ENCODE assay signal across 8 cellular contexts in genomic region chrX:81202413-81202794, GRCh38. TPM values are rescaled to one million over a fixed set of nuclear protein-coding genes. Genes with fewer than 3 reads are reported as not detected.
DNase-seq lines count a peak whose midpoint lies in the region; ATAC-seq, FAIRE-seq and TF ChIP-seq lines count a peak whose summit lies in the region.

No MANE protein-coding gene starts in this region.

- no peak for DNase-seq in A549 (ENCODE audit: low read depth in 1 of 2, low spot score in 1 of 2)
- DNase-seq in HCEC 1CT = peak; percentile 38
- no peak for DNase-seq in activated naive CD4-positive, alpha-beta T cell treated with anti-CD3 and anti-CD28 coated beads, Interleukin-2, amount 50 U/mL, for 72 hours (ENCODE audit: low spot score in 2 of 2)
- no peak for DNase-seq in right atrium auricular region (ENCODE audit: low spot score)
- DNase-seq in epidermal melanocyte (ENCODE audit: insufficient read length, low spot score) = no peak
- DNase-seq in midbrain (lab: John Stamatoyannopoulos, UW) = no peak
- no peak for DNase-seq in KBM-7

- peak overlapping the region; percentile 95 for H3K27ac Mint-ChIP-seq in activated naive CD4-positive, alpha-beta T cell treated with anti-CD3 and anti-CD28 coated beads, Interleukin-2, amount 50 U/mL, for 72 hours

- H3K4me3 ChIP-seq in A549 (peak overlapping the region; percentile 77), right atrium auricular region (peak overlapping the region; percentile 52 to 58), skeletal muscle tissue (ENCODE audit: low read length in 3 of 3) (peak overlapping the region; percentile 65 to 85 (median 76))

- H3K36me3 Mint-ChIP-seq in activated naive CD4-positive, alpha-beta T cell treated with anti-CD3 and anti-CD28 coated beads, Interleukin-2, amount 50 U/mL, for 72 hours = peaks cover 7 to 17% of the 10 kb centered on the region in 2 donors

- 2% methylated on average over 8 of the region's 8 CpGs for WGBS in A549 (ENCODE audit: missing lambda C conversion rate)

- peak; percentile 37 to 50; a peak in 4 of 6 replicates for ATAC-seq in A549
- ATAC-seq in activated naive CD4-positive, alpha-beta T cell treated with anti-CD3 and anti-CD28 coated beads, Interleukin-2, amount 50 U/mL, for 72 hours = peak; percentile 52 to 63

- H3K27me3 ChIP-seq in right atrium auricular region = no peaks in the 10 kb centered on the region
- no peaks in the 10 kb centered on the region for H3K27me3 ChIP-seq in skeletal muscle tissue (ENCODE audit: control insufficient read depth in 3 of 3, insufficient read depth in 3 of 3, low read length in 3 of 3)

- in situ Hi-C loops in KBM-7 (cut with MboI; ENCODE audit: low pct_unique_long_range_greater_than_20kb, low sequenced_read_pairs) = no loop called here

- TF ChIP-seq EP300 in A549 (IDR thresholded peaks at IDR 0.05) = no peak

- CTCF ChIA-PET in A549 (lab: Yijun Ruan, JAX) = interaction anchor here (1.3 to 1.9 kb wide), 2 partner anchors 175 to 326 kb away, joined by 4 to 5 read pairs; no protein-coding TSS in a partner anchor

- POLR2A ChIA-PET in A549 (lab: Yijun Ruan, JAX) = interaction anchor here (1.0 to 1.4 kb wide), 2 partner anchors 81 to 393 kb away, joined by 3 to 4 read pairs; partner anchors contain the start of gene BRWD3

- TF ChIP-seq POLR2A in A549 (IDR thresholded peaks at IDR 0.05; ENCODE audit: low read length) = no peak

- TF ChIP-seq RAD21 in A549 (conservative IDR thresholded peaks at IDR 0.05 in 1 of 2, IDR thresholded peaks at IDR 0.05 in 1 of 2) = no peak

- peak overlapping the region; percentile 28 to 81 (median 75) for H3K9ac ChIP-seq in skeletal muscle tissue (ENCODE audit: low read depth in 1 of 3, low read length in 3 of 3)

- H3K9me3 ChIP-seq in A549 (no peaks in the 10 kb centered on the region), right atrium auricular region (no peaks in the 10 kb centered on the region), skeletal muscle tissue (ENCODE audit: control insufficient read depth in 3 of 3, low read length in 3 of 3) (no peaks in the 10 kb centered on the region)

- no peak for FAIRE-seq in A549 (lab: Jason Lieb, UNC)

- TF ChIP-seq CTCF in A549 (IDR thresholded peaks at IDR 0.05) = no peak
- TF ChIP-seq CTCF in right atrium auricular region (IDR thresholded peaks at IDR 0.05) = no peak

- peak overlapping the region; percentile 86 for H3K4me2 ChIP-seq in A549

- H3K9me3 Mint-ChIP-seq in activated naive CD4-positive, alpha-beta T cell treated with anti-CD3 and anti-CD28 coated beads, Interleukin-2, amount 50 U/mL, for 72 hours = no peaks in the 10 kb centered on the region

- H3K4me1 ChIP-seq in A549 (peaks cover 12% of the 10 kb centered on the region; the same call in 1 of the 3 replicates), right atrium auricular region (no peaks in the 10 kb centered on the region), skeletal muscle tissue (ENCODE audit: control insufficient read depth in 3 of 3, insufficient read depth in 3 of 3, low read length in 3 of 3) (peaks cover 0 to 2% (median 0%) of the 10 kb centered on the region in 3 donors)

- H3K36me3 ChIP-seq in right atrium auricular region (no peaks in the 10 kb centered on the region), skeletal muscle tissue (ENCODE audit: control insufficient read depth in 3 of 3, insufficient read depth in 3 of 3, low read length in 3 of 3) (no peaks in the 10 kb centered on the region)

- H3K27ac ChIP-seq in A549 = peak overlapping the region; percentile 76 to 88
- H3K27ac ChIP-seq in right atrium auricular region = peak overlapping the region; percentile 64 to 78
- H3K27ac ChIP-seq in skeletal muscle tissue (ENCODE audit: low read depth, low read length) = peak overlapping the region; percentile 67

TF ChIP-seq in A549, 52 proteins besides CTCF, POLR2A, EP300 and RAD21:
- no peak for TF ChIP-seq EHF (CRISPR knock-in tag; IDR thresholded peaks at IDR 0.05)
- no peak for TF ChIP-seq ATOH8 (CRISPR knock-in tag; IDR thresholded peaks at IDR 0.05; ENCODE audit: low read depth)
- TF ChIP-seq RARB (CRISPR knock-in tag; IDR thresholded peaks at IDR 0.05) = no peak
- TF ChIP-seq CHD4 (IDR thresholded peaks at IDR 0.05; ENCODE audit: borderline replicate concordance) = no peak
- no peak for TF ChIP-seq NFE2L2 (conservative IDR thresholded peaks at IDR 0.05; ENCODE audit: low read length)
- no peak for TF ChIP-seq TP53 (CRISPR knock-in tag; IDR thresholded peaks at IDR 0.05)

RNA-seq across cellular contexts. Expression of gene SH3BGRL, which starts 0.5 kb away (rescaled TPM):
- polyA plus RNA-seq in A549 (2011; rRNA removed) = 96.7 and 110 TPM in 2 replicates
- polyA plus RNA-seq in A549 (2012; cell fraction: cytosol; rRNA removed) = 29.3 and 30.8 TPM in 2 replicates
- polyA plus RNA-seq in A549 (2012; cell fraction: nucleus; rRNA removed) = 5.5 and 9.2 TPM in 2 replicates
- 47.9 to 61.2 TPM (median 57.8 TPM) in 3 replicates for polyA plus RNA-seq in A549 (2017; fragmentation: RNase III; extraction: RNeasy Plus Mini Kit Qiagen cat#74134 plus additional on column Dnase treatment)
- 14.0 and 16.4 TPM in 2 replicates for polyA minus RNA-seq in A549 (2011; rRNA and poly(A)+ RNA removed)
- 10 to 100 TPM; 48.8 to 57.2 TPM for total RNA-seq in activated naive CD4-positive, alpha-beta T cell treated with anti-CD3 and anti-CD28 coated beads, Interleukin-2, amount 50 U/mL, for 72 hours
- 10 to 100 TPM; 57.5 to 62.0 TPM for total RNA-seq in right atrium auricular region
- total RNA-seq in skeletal muscle tissue = 37.6 TPM

RNA-seq across cellular contexts. Expression of gene HMGN5, which starts 0.7 kb away (rescaled TPM):
- 4.2 and 5.2 TPM in 2 replicates for polyA plus RNA-seq in A549 (2011; rRNA removed)
- polyA plus RNA-seq in A549 (2012; cell fraction: cytosol; rRNA removed) = 0.71 and 1.0 TPM in 2 replicates
- 0.18 and 0.26 TPM in 2 replicates for polyA plus RNA-seq in A549 (2012; cell fraction: nucleus; rRNA removed)
- 3.9 to 4.8 TPM (median 4.4 TPM) in 3 replicates for polyA plus RNA-seq in A549 (2017; fragmentation: RNase III; extraction: RNeasy Plus Mini Kit Qiagen cat#74134 plus additional on column Dnase treatment)
- 0.54 and 0.83 TPM in 2 replicates for polyA minus RNA-seq in A549 (2011; rRNA and poly(A)+ RNA removed)
- total RNA-seq in activated naive CD4-positive, alpha-beta T cell treated with anti-CD3 and anti-CD28 coated beads, Interleukin-2, amount 50 U/mL, for 72 hours = 1 to 10 TPM; 5.8 to 7.5 TPM
- 1 to 10 TPM; 1.2 to 3.6 TPM for total RNA-seq in right atrium auricular region
- total RNA-seq in skeletal muscle tissue = not detected
